Comparison of ENCODE assay signal across 1 cellular context in genomic region chr12:124544983-124545382, GRCh38.
TF ChIP-seq lines count a peak whose summit lies in the region.

No MANE protein-coding gene starts in this region.

TF ChIP-seq in H1, 55 proteins besides CTCF, POLR2A, EP300 and RAD21:
- TF ChIP-seq EZH2 (IDR thresholded peaks at IDR 0.05; ENCODE audit: low read depth, low read length, severe bottlenecking) (no peak), KDM1A (IDR thresholded peaks at IDR 0.05; ENCODE audit: borderline replicate concordance, low read length) (no peak), SAP30 (IDR thresholded peaks at IDR 0.05; ENCODE audit: insufficient read depth, insufficient replicate concordance, low read length) (no peak), POU5F1 (IDR thresholded peaks at IDR 0.05; ENCODE audit: low read depth, low read length) (no peak), YY1 (IDR thresholded peaks at IDR 0.05; ENCODE audit: low read depth, low read length) (no peak), POLR2AphosphoS5 (IDR thresholded peaks at IDR 0.05; ENCODE audit: low read depth, low read length) (no peak), KDM5A (IDR thresholded peaks at IDR 0.05; ENCODE audit: low read length) (no peak), USF2 (IDR thresholded peaks at IDR 0.05; ENCODE audit: low read length) (no peak)
